In genomic region chr21:38937844-38938243, GRCh38 we compare ENCODE assay signal across 21 cellular contexts.
DNase-seq lines count a peak whose midpoint lies in the region; ATAC-seq and TF ChIP-seq lines count a peak whose summit lies in the region.
"Had no signal": no experiment of that assay in that cellular context is flagged by ENCODE, and none has a peak within 500 bp of the region (broad histone marks: within the 10 kb centered on the region; RNA-seq: fewer than 3 reads in every experiment).

No MANE protein-coding gene starts in this region.

- no peak for DNase-seq in activated naive CD8-positive, alpha-beta T cell treated with anti-CD3 and anti-CD28 coated beads, Interleukin-2, amount 10 ng/mL, durations not matched to agents 7 days and 5 days
- no peak for DNase-seq in activated naive CD8-positive, alpha-beta T cell treated with anti-CD3 and anti-CD28 coated beads for 36 hours
- DNase-seq in activated CD8-positive, alpha-beta T cell treated with anti-CD3 and anti-CD28 coated beads for 36 hours = no peak
- no peak for DNase-seq in mesenchymal stem cell
- no peak for DNase-seq in NOMO-1 treated with dmso at 0.1 percent for 144 hours (lab: John Stamatoyannopoulos, UW; ENCODE audit: unreplicated experiment)
- DNase-seq in middle frontal gyrus (ENCODE audit: extremely low spot score, low spot score) = no peak
- DNase-seq in transverse colon = no peak
- DNase-seq: Calu3; cerebellar nuclear complex; effector CD8-positive, alpha-beta T cell; foreskin keratinocyte; left cardiac atrium; NCI-H187; spleen; stimulated activated CD4-positive, alpha-beta T cell treated with anti-CD3 and anti-CD28 coated beads, Interleukin-2, amount 100 ng/mL, for 48 hours had no signal

- H2AK5ac ChIP-seq in mesenchymal stem cell (ENCODE audit: low read length, severe bottlenecking) = no peak overlapping the region

- H3K4me3 ChIP-seq in mesenchymal stem cell (ENCODE audit: insufficient read depth in 1 of 2, low read depth in 1 of 2, low read length in 2 of 2) (no peak overlapping the region), thymus (ENCODE audit: low read length) (no peak overlapping the region), transverse colon (no peak overlapping the region)
- H3K4me3 ChIP-seq: GM12878, right atrium auricular region, spleen had no signal

- H3K9me3 ChIP-seq in mesenchymal stem cell (ENCODE audit: control insufficient read depth, low read length) (no peaks in the 10 kb centered on the region), thymus (ENCODE audit: control insufficient read depth) (no peaks in the 10 kb centered on the region), transverse colon (no peaks in the 10 kb centered on the region)
- H3K9me3 ChIP-seq: right atrium auricular region, spleen had no signal

- peak overlapping the region; percentile 34 to 58 for H3K18ac ChIP-seq in mesenchymal stem cell (ENCODE audit: low read depth in 1 of 2, low read length in 2 of 2)

- H3K79me1 ChIP-seq in mesenchymal stem cell (replicated peaks; ENCODE audit: low read length, poor library complexity, severe bottlenecking) = no peaks in the 10 kb centered on the region

- peak overlapping the region in 1 of 2 experiments; percentile 59 for H3K14ac ChIP-seq in mesenchymal stem cell (ENCODE audit: low read length in 2 of 2)

- WGBS in mesenchymal stem cell = 56% methylated on average over 3 of the region's 3 CpGs
- WGBS in thymus = 23% methylated on average over 3 of the region's 3 CpGs
- WGBS in transverse colon (ENCODE audit: low coverage in 1 of 2), 2 donors = 65% methylated on average over 3 of the region's 3 CpGs; no CpG with 5 or more reads in 1 of the 2 donors

- H3K4me1 Mint-ChIP-seq in activated naive CD8-positive, alpha-beta T cell treated with anti-CD3 and anti-CD28 coated beads, Interleukin-2, amount 10 ng/mL, durations not matched to agents 7 days and 5 days = peaks cover 20% of the 10 kb centered on the region
- peaks cover 9% of the 10 kb centered on the region for H3K4me1 Mint-ChIP-seq in activated naive CD8-positive, alpha-beta T cell treated with anti-CD3 and anti-CD28 coated beads for 36 hours
- peaks cover 9% of the 10 kb centered on the region for H3K4me1 Mint-ChIP-seq in activated CD8-positive, alpha-beta T cell treated with anti-CD3 and anti-CD28 coated beads for 36 hours (ENCODE audit: low read depth)
- H3K4me1 Mint-ChIP-seq: memory B cell had no signal

- H3K4me1 ChIP-seq in mesenchymal stem cell (ENCODE audit: control insufficient read depth, insufficient read depth, low read depth, low read length) = no peaks in the 10 kb centered on the region
- H3K4me1 ChIP-seq in thymus (ENCODE audit: control insufficient read depth, insufficient read depth, low read length) = peaks cover 12% of the 10 kb centered on the region
- no peaks in the 10 kb centered on the region for H3K4me1 ChIP-seq in transverse colon
- H3K4me1 ChIP-seq: foreskin keratinocyte, right atrium auricular region had no signal

- H3K23ac ChIP-seq in mesenchymal stem cell (ENCODE audit: low read length in 2 of 2) = no peak overlapping the region

- H3K9me3 Mint-ChIP-seq in activated naive CD8-positive, alpha-beta T cell treated with anti-CD3 and anti-CD28 coated beads, Interleukin-2, amount 10 ng/mL, durations not matched to agents 7 days and 5 days = peaks cover 2% of the 10 kb centered on the region
- peaks cover 2% of the 10 kb centered on the region for H3K9me3 Mint-ChIP-seq in activated naive CD8-positive, alpha-beta T cell treated with anti-CD3 and anti-CD28 coated beads for 36 hours
- no peaks in the 10 kb centered on the region for H3K9me3 Mint-ChIP-seq in activated CD8-positive, alpha-beta T cell treated with anti-CD3 and anti-CD28 coated beads for 36 hours

- in situ Hi-C loops in transverse colon (cut with MboI; ENCODE audit: low pct_ligation_motif_present in 1 of 4, low pct_unique_long_range_greater_than_20kb in 1 of 4, low sequenced_read_pairs in 3 of 4) = no loop called here

- no peak overlapping the region for H3K4me2 ChIP-seq in mesenchymal stem cell (ENCODE audit: low read length, poor library complexity, severe bottlenecking)

- no peak overlapping the region for H3K27ac ChIP-seq in mesenchymal stem cell (ENCODE audit: low read length, poor library complexity, severe bottlenecking)
- peak overlapping the region; percentile 58 for H3K27ac ChIP-seq in thymus (ENCODE audit: low read depth)
- no peak overlapping the region for H3K27ac ChIP-seq in transverse colon
- H3K27ac ChIP-seq: foreskin keratinocyte, right atrium auricular region, spleen had no signal

- CTCF ChIA-PET in activated CD8-positive, alpha-beta T cell treated with anti-CD3 and anti-CD28 coated beads for 36 hours (lab: Charles Lee) = no interaction called here

- no peak for TF ChIP-seq POLR2A in transverse colon (IDR thresholded peaks at IDR 0.05)

- no peak overlapping the region for H3K4me3 Mint-ChIP-seq in activated naive CD8-positive, alpha-beta T cell treated with anti-CD3 and anti-CD28 coated beads, Interleukin-2, amount 10 ng/mL, durations not matched to agents 7 days and 5 days
- H3K4me3 Mint-ChIP-seq in activated naive CD8-positive, alpha-beta T cell treated with anti-CD3 and anti-CD28 coated beads for 36 hours = no peak overlapping the region
- no peak overlapping the region for H3K4me3 Mint-ChIP-seq in activated CD8-positive, alpha-beta T cell treated with anti-CD3 and anti-CD28 coated beads for 36 hours
- H3K4me3 Mint-ChIP-seq: CD14-positive monocyte, memory B cell had no signal

- H3K27ac Mint-ChIP-seq in activated naive CD8-positive, alpha-beta T cell treated with anti-CD3 and anti-CD28 coated beads, Interleukin-2, amount 10 ng/mL, durations not matched to agents 7 days and 5 days = peak overlapping the region; percentile 41
- H3K27ac Mint-ChIP-seq in activated naive CD8-positive, alpha-beta T cell treated with anti-CD3 and anti-CD28 coated beads for 36 hours = no peak overlapping the region
- peak overlapping the region; percentile 21 for H3K27ac Mint-ChIP-seq in activated CD8-positive, alpha-beta T cell treated with anti-CD3 and anti-CD28 coated beads for 36 hours
- H3K27ac Mint-ChIP-seq: memory B cell had no signal

- H2BK15ac ChIP-seq in mesenchymal stem cell (ENCODE audit: low read depth, poor library complexity, severe bottlenecking) = peak overlapping the region; percentile 60

- H3K9ac ChIP-seq in mesenchymal stem cell (ENCODE audit: low read length) = no peak overlapping the region

- H2BK5ac ChIP-seq in mesenchymal stem cell (ENCODE audit: low read depth, low read length, poor library complexity, severe bottlenecking) = no peak overlapping the region

- peak overlapping the region; percentile 3 to 73 for H3K4ac ChIP-seq in mesenchymal stem cell (ENCODE audit: low read depth in 1 of 2, low read length in 2 of 2)

- no peak for TF ChIP-seq EP300 in transverse colon (IDR thresholded peaks at IDR 0.05; ENCODE audit: low read depth)

- H3K27me3 ChIP-seq in mesenchymal stem cell (ENCODE audit: control insufficient read depth in 1 of 2, insufficient read depth in 1 of 2, low read length in 2 of 2) (peaks cover 11 to 24% of the 10 kb centered on the region in 2 experiments), thymus (ENCODE audit: control insufficient read depth, insufficient read depth) (no peaks in the 10 kb centered on the region), transverse colon (no peaks in the 10 kb centered on the region)
- H3K27me3 ChIP-seq: foreskin keratinocyte, right atrium auricular region, spleen had no signal

- peak overlapping the region; percentile 66 for H4K91ac ChIP-seq in mesenchymal stem cell (ENCODE audit: low read length)

- peaks cover 4% of the 10 kb centered on the region for H3K27me3 Mint-ChIP-seq in activated naive CD8-positive, alpha-beta T cell treated with anti-CD3 and anti-CD28 coated beads, Interleukin-2, amount 10 ng/mL, durations not matched to agents 7 days and 5 days
- no peaks in the 10 kb centered on the region for H3K27me3 Mint-ChIP-seq in activated naive CD8-positive, alpha-beta T cell treated with anti-CD3 and anti-CD28 coated beads for 36 hours
- no peaks in the 10 kb centered on the region for H3K27me3 Mint-ChIP-seq in activated CD8-positive, alpha-beta T cell treated with anti-CD3 and anti-CD28 coated beads for 36 hours

- TF ChIP-seq CTCF in activated CD8-positive, alpha-beta T cell treated with anti-CD3 and anti-CD28 coated beads for 36 hours (IDR thresholded peaks at IDR 0.05) = no peak
- no peak for TF ChIP-seq CTCF in transverse colon (IDR thresholded peaks at IDR 0.05)

- peak overlapping the region; percentile 91 for H4K8ac ChIP-seq in mesenchymal stem cell (ENCODE audit: low read length)

- peak overlapping the region; percentile 0 for H2BK120ac ChIP-seq in mesenchymal stem cell (ENCODE audit: low read depth, low read length)

- H2AFZ ChIP-seq in mesenchymal stem cell (ENCODE audit: low read depth, low read length) = no peak overlapping the region

- POLR2A ChIA-PET in activated naive CD8-positive, alpha-beta T cell treated with anti-CD3 and anti-CD28 coated beads, Interleukin-2, amount 10 ng/mL, durations not matched to agents 7 days and 5 days (lab: Charles Lee) = no interaction called here
- POLR2A ChIA-PET in activated CD8-positive, alpha-beta T cell treated with anti-CD3 and anti-CD28 coated beads for 36 hours (lab: Charles Lee) = interaction anchor here (0.7 kb wide), 1 partner anchor 389 kb away, joined by 4 read pairs; no protein-coding TSS in a partner anchor

- intact Hi-C loops in activated CD8-positive, alpha-beta T cell treated with anti-CD3 and anti-CD28 coated beads for 36 hours (cut with micrococcal nuclease) = no loop called here
- intact Hi-C loops in transverse colon (cut with DNase I; ENCODE audit: low total_unique reads) = no loop called here

- ATAC-seq in activated naive CD8-positive, alpha-beta T cell treated with anti-CD3 and anti-CD28 coated beads, Interleukin-2, amount 10 ng/mL, durations not matched to agents 7 days and 5 days (ENCODE audit: low read depth) = peak; percentile 19
- no peak for ATAC-seq in activated CD8-positive, alpha-beta T cell treated with anti-CD3 and anti-CD28 coated beads for 36 hours
- ATAC-seq: esophagus mucosa, foreskin keratinocyte, GM12878, left cardiac atrium had no signal

- H3K36me3 Mint-ChIP-seq in activated naive CD8-positive, alpha-beta T cell treated with anti-CD3 and anti-CD28 coated beads, Interleukin-2, amount 10 ng/mL, durations not matched to agents 7 days and 5 days = no peaks in the 10 kb centered on the region
- H3K36me3 Mint-ChIP-seq in activated naive CD8-positive, alpha-beta T cell treated with anti-CD3 and anti-CD28 coated beads for 36 hours = no peaks in the 10 kb centered on the region
- no peaks in the 10 kb centered on the region for H3K36me3 Mint-ChIP-seq in activated CD8-positive, alpha-beta T cell treated with anti-CD3 and anti-CD28 coated beads for 36 hours (ENCODE audit: low read depth)
- H3K36me3 Mint-ChIP-seq: CD14-positive monocyte, memory B cell had no signal

- peak overlapping the region; percentile 72 to 76 for H2BK12ac ChIP-seq in mesenchymal stem cell (ENCODE audit: low read length in 2 of 2)

- no peaks in the 10 kb centered on the region for H3K36me3 ChIP-seq in mesenchymal stem cell (ENCODE audit: control insufficient read depth in 1 of 2, insufficient read depth in 2 of 2, low read depth in 1 of 2, low read length in 2 of 2)
- no peaks in the 10 kb centered on the region for H3K36me3 ChIP-seq in thymus (ENCODE audit: control insufficient read depth, insufficient read depth)
- no peaks in the 10 kb centered on the region for H3K36me3 ChIP-seq in transverse colon
- H3K36me3 ChIP-seq: right atrium auricular region, spleen had no signal
